In the genomic region with DNA sequence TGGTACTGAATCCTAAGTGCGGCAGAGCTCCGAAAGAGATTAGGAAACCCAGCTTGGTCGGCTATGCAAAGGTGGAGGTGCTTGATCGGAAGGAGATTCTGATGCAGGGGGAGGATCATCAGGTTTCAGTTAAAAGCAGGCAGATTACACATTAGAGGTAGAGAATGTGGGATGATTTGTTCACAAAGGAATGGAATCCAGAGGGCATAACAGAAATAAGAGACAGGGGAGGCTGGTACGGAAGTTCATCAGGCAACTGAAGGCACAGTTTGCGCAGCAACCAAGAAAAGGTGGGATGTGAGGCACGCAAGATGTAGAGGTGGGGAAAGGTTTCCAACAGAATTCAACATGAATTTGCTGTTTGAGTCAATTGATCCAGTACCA, we compare ENCODE assay signal across 8 cellular contexts. TPM values are rescaled to one million over a fixed set of nuclear protein-coding genes. Genes with fewer than 3 reads are reported as not detected.
DNase-seq lines count a peak whose midpoint lies in the region; ATAC-seq, FAIRE-seq and TF ChIP-seq lines count a peak whose summit lies in the region.

No MANE protein-coding gene starts in this region.

- TF ChIP-seq CTCF in kidney (IDR thresholded peaks at IDR 0.05; ENCODE audit: borderline replicate concordance, extremely low read depth, insufficient read depth) (no peak), thyroid gland (IDR thresholded peaks at IDR 0.05) (no peak)

- no peaks in the 10 kb centered on the region for H3K4me1 ChIP-seq in kidney (ENCODE audit: control insufficient read depth in 1 of 2, insufficient read depth in 1 of 2, low read depth in 1 of 2, low read length in 2 of 2)
- peaks cover 0 to 11% of the 10 kb centered on the region in 2 donors for H3K4me1 ChIP-seq in thyroid gland

- FAIRE-seq in kidney (lab: Jason Lieb, UNC), result no peak

- H3K9me3 ChIP-seq in kidney (ENCODE audit: control insufficient read depth in 1 of 2, low read length in 2 of 2) (no peaks in the 10 kb centered on the region), thyroid gland (no peaks in the 10 kb centered on the region)

- H3K9me3 Mint-ChIP-seq in activated naive CD8-positive, alpha-beta T cell treated with anti-CD3 and anti-CD28 coated beads for 36 hours, result no peaks in the 10 kb centered on the region

- peaks cover 27% of the 10 kb centered on the region for H3K4me1 Mint-ChIP-seq in activated naive CD8-positive, alpha-beta T cell treated with anti-CD3 and anti-CD28 coated beads for 36 hours

- peak; percentile 0 for ATAC-seq in GM19035 (IDR thresholded peaks at IDR 0.05; ENCODE audit: unreplicated experiment)
- ATAC-seq in HG03064 (IDR thresholded peaks at IDR 0.05; ENCODE audit: low read depth, unreplicated experiment), result peak; percentile 11
- no peak for ATAC-seq in left lobe of liver

- intact Hi-C loops in kidney (cut with DNase I), result no loop called here
- intact Hi-C loops in thyroid gland (cut with DNase I), result no loop called here

- H3K27me3 ChIP-seq in thyroid gland, result no peaks in the 10 kb centered on the region

- no peak for DNase-seq in activated naive CD8-positive, alpha-beta T cell treated with anti-CD3 and anti-CD28 coated beads for 36 hours
- DNase-seq in kidney, result no peak
- no peak for DNase-seq in thyroid gland
- DNase-seq in COLO668 (lab: John Stamatoyannopoulos, UW; ENCODE audit: unreplicated experiment), result no peak
- no peak for DNase-seq in left lobe of liver (ENCODE audit: low spot score)
- DNase-seq in stimulated activated CD8-positive, alpha-beta memory T cell treated with anti-CD3 and anti-CD28 coated beads, Interleukin-4, amount 100 ng/mL, for 48 hours, result no peak

- peak overlapping the region; percentile 66 for H3K27ac Mint-ChIP-seq in activated naive CD8-positive, alpha-beta T cell treated with anti-CD3 and anti-CD28 coated beads for 36 hours

- TF ChIP-seq POLR2A in thyroid gland (IDR thresholded peaks at IDR 0.05), result no peak

- H3K4me3 ChIP-seq in kidney (ENCODE audit: low read length in 2 of 2) (peak overlapping the region; percentile 96 to 97), thyroid gland (replicated peaks in 1 of 3) (no peak overlapping the region)

- H3K36me3 ChIP-seq in kidney (ENCODE audit: control insufficient read depth in 1 of 2, insufficient read depth in 2 of 2, low read length in 2 of 2), result peaks cover 0 to 25% of the 10 kb centered on the region in 2 donors
- H3K36me3 ChIP-seq in thyroid gland, result no peaks in the 10 kb centered on the region

- H3K27ac ChIP-seq in kidney (ENCODE audit: low read depth in 2 of 2, low read length in 2 of 2), result peak overlapping the region in 1 of 2 donors; percentile 97
- peak overlapping the region in 2 of 3 donors; percentile 96 to 98 for H3K27ac ChIP-seq in thyroid gland

- WGBS in thyroid gland, 2 donors, result 92 to 93% methylated on average over 7 of the region's 7 CpGs

- peak overlapping the region; percentile 93 for H3K4me3 Mint-ChIP-seq in activated naive CD8-positive, alpha-beta T cell treated with anti-CD3 and anti-CD28 coated beads for 36 hours

- H3K27me3 Mint-ChIP-seq in activated naive CD8-positive, alpha-beta T cell treated with anti-CD3 and anti-CD28 coated beads for 36 hours, result no peaks in the 10 kb centered on the region

- peaks cover 18% of the 10 kb centered on the region for H3K36me3 Mint-ChIP-seq in activated naive CD8-positive, alpha-beta T cell treated with anti-CD3 and anti-CD28 coated beads for 36 hours

- peak overlapping the region in 1 of 2 donors; percentile 93 for H3K9ac ChIP-seq in kidney (ENCODE audit: low read length in 2 of 2)

RNA-seq across cellular contexts. Expression of a gene that starts 0.4 kb away (rescaled TPM):
- total RNA-seq in activated naive CD8-positive, alpha-beta T cell treated with anti-CD3 and anti-CD28 coated beads for 36 hours, result 10 to 100 TPM; 64.5 TPM
- total RNA-seq in kidney (29.5 TPM), thyroid gland (10 to 100 TPM; 42.7 to 57.9 (median 46.4) TPM), left lobe of liver (26.1 TPM)
- polyA plus RNA-seq in kidney (ENCODE audit: insufficient read depth, low read depth, low replicate concordance), result 32.1 TPM

Comparison
In these comparisons a context has a peak if more than half of its experiments do, and no peak if none do; other contexts are left out.
1. H3K4me3 ChIP-seq: peak in kidney (2 of 2); none in thyroid gland (0 of 3).